ENCODE assay signal across 8 cellular contexts in the genomic region with DNA sequence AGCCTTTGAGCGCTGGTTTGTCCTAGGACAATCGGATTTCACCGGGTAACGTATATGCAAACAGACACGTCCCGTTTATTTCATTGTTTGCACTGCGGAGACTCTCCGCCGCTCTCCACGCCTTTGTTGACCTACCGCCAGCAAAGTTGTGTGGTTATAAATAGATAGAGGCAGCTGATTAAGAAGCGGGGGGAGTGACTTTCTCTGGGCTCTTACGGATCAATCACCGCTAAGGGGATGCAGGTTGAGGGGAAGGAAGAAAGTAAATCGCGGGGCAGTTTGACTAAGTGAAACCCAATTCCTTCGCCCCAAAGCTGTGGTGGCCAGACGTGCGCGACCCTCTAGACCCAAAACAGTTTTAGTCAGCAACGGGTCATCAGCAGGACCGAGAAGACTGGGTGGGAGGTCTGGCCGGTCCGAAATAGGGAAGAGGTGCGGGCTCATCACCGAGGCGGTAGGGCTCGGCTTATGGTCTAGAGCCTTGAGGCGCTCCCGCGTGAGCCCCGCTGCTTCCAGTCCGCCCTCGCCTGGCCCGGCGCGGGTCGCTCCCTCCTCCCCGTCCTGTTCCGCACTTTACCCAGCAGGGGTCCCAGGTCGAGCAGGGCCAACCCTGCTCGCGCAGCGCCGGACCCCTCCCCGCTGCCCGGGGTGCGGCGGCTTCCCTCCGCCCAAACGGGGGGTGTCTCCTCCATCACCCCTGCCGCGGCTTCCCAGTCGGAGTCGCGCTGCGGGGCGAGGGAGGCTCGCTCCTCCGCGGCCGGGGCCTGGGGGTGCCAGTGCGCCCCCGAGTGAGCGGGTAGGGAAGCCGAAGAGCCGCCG.
DNase-seq lines count a peak whose midpoint lies in the region; ATAC-seq, FAIRE-seq and TF ChIP-seq lines count a peak whose summit lies in the region.

No MANE protein-coding gene starts in this region.

- no peak overlapping the region for H3K9ac ChIP-seq in stomach smooth muscle (ENCODE audit: low read length in 2 of 2)

- no peaks in the 10 kb centered on the region for H3K9me3 ChIP-seq in stomach smooth muscle (ENCODE audit: control insufficient read depth in 2 of 2, low read length in 2 of 2)

- peak; percentile 56 for DNase-seq in activated CD8-positive, alpha-beta memory T cell treated with anti-CD3 and anti-CD28 coated beads for 24 hours
- DNase-seq in activated CD8-positive, alpha-beta memory T cell treated with anti-CD3 and anti-CD28 coated beads, Interleukin-2, amount 50 U/mL, for 4 hours, result no peak
- peak; percentile 86 for DNase-seq in NCI-H69 (lab: John Stamatoyannopoulos, UW)
- peak; percentile 29 for DNase-seq in bronchial epithelial cell (ENCODE audit: low read depth)
- no peak for DNase-seq in left lobe of liver (ENCODE audit: low spot score)
- DNase-seq in ureter (ENCODE audit: low spot score), result no peak

- H3K4me3 ChIP-seq in bronchial epithelial cell (ENCODE audit: low read depth, low read length) (peak overlapping the region; percentile 26), stomach smooth muscle (ENCODE audit: low read length in 2 of 2) (peak overlapping the region; percentile 61 to 70)

- peaks cover 27% of the 10 kb centered on the region for H3K27me3 ChIP-seq in bronchial epithelial cell (ENCODE audit: control insufficient read depth, insufficient read depth, low read length)
- H3K27me3 ChIP-seq in stomach smooth muscle (ENCODE audit: control insufficient read depth in 1 of 2, insufficient read depth in 2 of 2, low read length in 2 of 2), result peaks cover 26 to 51% of the 10 kb centered on the region in 2 donors

- ATAC-seq in HG02884 (IDR thresholded peaks at IDR 0.05; ENCODE audit: unreplicated experiment), result peak; percentile 47
- ATAC-seq in left lobe of liver, result peak; percentile 63

- TF ChIP-seq CTCF in bronchial epithelial cell (IDR thresholded peaks at IDR 0.05; ENCODE audit: insufficient read depth, low read length, severe bottlenecking), result no peak

- H3K27ac ChIP-seq in stomach smooth muscle (ENCODE audit: low read length), result no peak overlapping the region

- H3K36me3 ChIP-seq in bronchial epithelial cell (ENCODE audit: control insufficient read depth, insufficient read depth, low read length) (no peaks in the 10 kb centered on the region), stomach smooth muscle (ENCODE audit: control insufficient read depth in 2 of 2, insufficient read depth in 2 of 2, low read length in 2 of 2) (no peaks in the 10 kb centered on the region)

- peaks cover 2% of the 10 kb centered on the region for H3K4me1 ChIP-seq in stomach smooth muscle (ENCODE audit: control insufficient read depth, insufficient read depth, low read length)

- no peak for FAIRE-seq in bronchial epithelial cell (lab: Jason Lieb, UNC)

Comparison
In these comparisons a context has a peak if more than half of its experiments do, and no peak if none do; other contexts are left out.
1. DNase-seq: peak in activated CD8-positive, alpha-beta memory T cell treated with anti-CD3 and anti-CD28 coated beads for 24 hours (single experiment), NCI-H69 (single experiment) and bronchial epithelial cell (single experiment); none in activated CD8-positive, alpha-beta memory T cell treated with anti-CD3 and anti-CD28 coated beads, Interleukin-2, amount 50 U/mL, for 4 hours (single experiment), left lobe of liver (single experiment) and ureter (single experiment).